18 cellular contexts compared by ENCODE assay signal in genomic region chr6:118859517-118860064, GRCh38. TPM values are rescaled to one million over a fixed set of nuclear protein-coding genes. Genes with fewer than 3 reads are reported as not detected.
A peak's percentile ranks its signal among the peaks of the same experiment; 100 is the strongest.
DNase-seq lines count a peak whose midpoint lies in the region; ATAC-seq and TF ChIP-seq lines count a peak whose summit lies in the region.
"Had no signal": no experiment of that assay in that cellular context is flagged by ENCODE, and none has a peak within 500 bp of the region (broad histone marks: within the 10 kb centered on the region; RNA-seq: fewer than 3 reads in every experiment).

No MANE protein-coding gene starts in this region.

- H3K4me3 ChIP-seq in testis, result no peak overlapping the region
- H3K4me3 ChIP-seq in heart left ventricle, result no peak overlapping the region
- H3K4me3 ChIP-seq: K562, stomach had no signal

- ATAC-seq in GM19023 (IDR thresholded peaks at IDR 0.05; ENCODE audit: unreplicated experiment) (peak; percentile 56), HG02973 (IDR thresholded peaks at IDR 0.05; ENCODE audit: unreplicated experiment) (peak; percentile 68), heart left ventricle (no peak), GM19324 (IDR thresholded peaks at IDR 0.05; ENCODE audit: low FRiP score, unreplicated experiment) (no peak)
- ATAC-seq: activated T-cell treated with anti-CD3 and anti-CD28 coated beads, Interleukin-2, amount 50 U/mL, for 72 hours; K562 had no signal

- H3K4me1 Mint-ChIP-seq in activated naive CD8-positive, alpha-beta T cell treated with anti-CD3 and anti-CD28 coated beads for 36 hours, result peaks cover 58% of the 10 kb centered on the region

- TF ChIP-seq POLR2A in testis (IDR thresholded peaks at IDR 0.05), result no peak
- TF ChIP-seq POLR2A in heart left ventricle (IDR thresholded peaks at IDR 0.05), result no peak

- 67 to 76% methylated on average over 3 of the region's 3 CpGs for WGBS in testis, 2 donors
- 58 to 78% (median 66%) methylated on average over 3 of the region's 3 CpGs for WGBS in heart left ventricle, 4 donors

- H3K4me1 ChIP-seq in testis (no peaks in the 10 kb centered on the region), heart left ventricle (peaks cover 0 to 19% (median 5%) of the 10 kb centered on the region in 12 donors)

- no peaks in the 10 kb centered on the region for H3K27me3 Mint-ChIP-seq in activated naive CD8-positive, alpha-beta T cell treated with anti-CD3 and anti-CD28 coated beads for 36 hours
- H3K27me3 Mint-ChIP-seq: activated CD4-positive, alpha-beta T cell treated with anti-CD3 and anti-CD28 coated beads, Interleukin-2, amount 10 ng/mL, durations not matched to agents 7 days and 5 days had no signal

- H3K36me3 ChIP-seq in testis (ENCODE audit: low read depth, missing control alignments) (no peaks in the 10 kb centered on the region), heart left ventricle (peaks cover 0 to 2% (median 0%) of the 10 kb centered on the region in 9 donors)

- H3K4me3 Mint-ChIP-seq in activated naive CD8-positive, alpha-beta T cell treated with anti-CD3 and anti-CD28 coated beads for 36 hours, result no peak overlapping the region
- H3K4me3 Mint-ChIP-seq: activated CD4-positive, alpha-beta T cell treated with anti-CD3 and anti-CD28 coated beads, Interleukin-2, amount 10 ng/mL, durations not matched to agents 7 days and 5 days; activated T-cell treated with anti-CD3 and anti-CD28 coated beads, Interleukin-2, amount 50 U/mL, for 72 hours had no signal

- H3K27me3 ChIP-seq in testis (no peaks in the 10 kb centered on the region), heart left ventricle (no peaks in the 10 kb centered on the region)
- H3K27me3 ChIP-seq: stomach had no signal

- H3K9me3 Mint-ChIP-seq in activated naive CD8-positive, alpha-beta T cell treated with anti-CD3 and anti-CD28 coated beads for 36 hours, result peaks cover 11% of the 10 kb centered on the region
- H3K9me3 Mint-ChIP-seq: activated T-cell treated with anti-CD3 and anti-CD28 coated beads, Interleukin-2, amount 50 U/mL, for 72 hours had no signal

- intact Hi-C loops in testis (cut with DNase I; ENCODE audit: low total_unique reads) (no loop called here), heart left ventricle (cut with DNase I) (no loop called here)

- peak; percentile 25 for DNase-seq in GF-D8 (lab: John Stamatoyannopoulos, UW)
- no peak for DNase-seq in activated naive CD8-positive, alpha-beta T cell treated with anti-CD3 and anti-CD28 coated beads for 36 hours
- DNase-seq in testis, result no peak
- DNase-seq in heart left ventricle, result no peak
- DNase-seq in activated CD4-positive, alpha-beta T cell treated with anti-CD3 and anti-CD28 coated beads, Interleukin-2, amount 50 U/mL, for 1 hour, result no peak
- DNase-seq: activated CD4-positive, alpha-beta T cell treated with anti-CD3 and anti-CD28 coated beads, Interleukin-2, amount 10 ng/mL, durations not matched to agents 7 days and 5 days; activated T-cell treated with anti-CD3 and anti-CD28 coated beads, Interleukin-2, amount 50 U/mL, for 72 hours; amniotic stem cell; Calu3; erythroblast; NCI-H1694 treated with DMSO at 0.1 percent for 48 hours; small intestine; stomach had no signal

- peak overlapping the region; percentile 38 for H3K27ac Mint-ChIP-seq in activated naive CD8-positive, alpha-beta T cell treated with anti-CD3 and anti-CD28 coated beads for 36 hours
- H3K27ac Mint-ChIP-seq: activated CD4-positive, alpha-beta T cell treated with anti-CD3 and anti-CD28 coated beads, Interleukin-2, amount 10 ng/mL, durations not matched to agents 7 days and 5 days had no signal

- TF ChIP-seq CTCF in testis (IDR thresholded peaks at IDR 0.05) (no peak), heart left ventricle (IDR thresholded peaks at IDR 0.05) (no peak)

- H3K27ac ChIP-seq in testis, result no peak overlapping the region
- H3K27ac ChIP-seq in heart left ventricle, result no peak overlapping the region
- H3K27ac ChIP-seq: parathyroid adenoma, stomach had no signal

- H3K36me3 Mint-ChIP-seq in activated naive CD8-positive, alpha-beta T cell treated with anti-CD3 and anti-CD28 coated beads for 36 hours, result peaks cover 41% of the 10 kb centered on the region

- H3K9me3 ChIP-seq in testis (no peaks in the 10 kb centered on the region), heart left ventricle (peaks cover 0 to 25% (median 0%) of the 10 kb centered on the region in 12 donors)
- H3K9me3 ChIP-seq: stomach had no signal

RNA-seq across cellular contexts. Expression of gene ASF1A, which starts 34.4 kb away (rescaled TPM):
- 10 to 100 TPM; 39.9 to 42.7 TPM for total RNA-seq in activated naive CD8-positive, alpha-beta T cell treated with anti-CD3 and anti-CD28 coated beads for 36 hours
- total RNA-seq in testis (10 to 100 TPM; 11.1 to 16.6 TPM), heart left ventricle (10 to 100 TPM in 8 of 9 donors, 1 to 10 TPM in 1; 9.8 to 28.9 (median 22.1) TPM)
- polyA plus RNA-seq in testis (ENCODE audit: insufficient read depth, low read depth, low replicate concordance) (13.0 TPM), heart left ventricle (10 to 100 TPM; 16.4 to 24.5 TPM)

Comparison
In these comparisons a context has a peak if more than half of its experiments do, and no peak if none do; other contexts are left out.
1. ATAC-seq: peak in GM19023 (single experiment) and HG02973 (single experiment); none in heart left ventricle (0 of 4) and GM19324 (single experiment).